1 cellular context compared by ENCODE assay signal in the genomic region with DNA sequence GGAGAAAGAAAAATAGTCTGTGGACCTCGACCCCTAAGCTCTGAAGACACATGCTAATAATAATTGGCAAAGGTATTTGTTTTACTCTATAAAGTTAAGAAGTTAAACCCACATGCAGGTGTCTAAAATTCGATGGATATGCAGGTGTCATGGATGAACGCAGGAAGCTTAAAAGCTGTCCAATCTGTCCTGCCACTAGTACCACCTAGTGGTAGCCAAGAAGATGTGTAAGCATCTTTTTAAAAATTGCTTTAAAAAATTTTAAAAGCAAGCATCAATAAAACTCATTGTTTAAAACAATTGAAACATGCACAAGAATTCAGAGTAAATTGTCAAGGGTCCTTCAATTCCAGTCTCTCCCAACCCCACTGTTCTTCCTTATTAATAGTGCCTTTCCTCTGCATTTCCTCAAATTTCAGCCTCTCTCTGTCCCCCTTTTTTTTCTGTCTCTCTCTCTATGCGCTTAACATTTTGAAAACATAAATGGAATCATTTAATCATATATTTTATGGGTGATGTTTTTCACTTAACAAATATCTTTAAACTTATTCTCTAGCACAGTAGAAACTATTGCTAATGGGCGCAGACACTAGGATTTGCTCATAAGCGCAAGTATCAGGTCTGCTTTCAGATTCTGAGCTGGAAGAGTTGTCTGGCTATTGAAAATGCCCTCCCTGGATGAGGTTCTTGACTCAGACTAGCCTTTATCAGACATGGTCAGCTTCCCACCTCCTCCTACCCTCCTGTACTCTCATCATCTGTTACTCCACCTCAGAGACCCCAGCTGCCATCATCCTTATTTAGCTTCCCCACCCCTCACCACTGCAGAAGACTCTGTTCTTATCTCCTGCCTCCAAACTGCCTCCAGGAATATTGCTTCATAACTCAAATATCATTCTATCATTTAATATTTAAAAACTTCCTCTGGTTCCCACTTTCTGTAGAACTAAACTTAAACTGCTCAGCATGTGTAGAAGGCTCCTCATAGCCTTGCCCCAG.
TF ChIP-seq lines count a peak whose summit lies in the region.

No MANE protein-coding gene starts in this region.

TF ChIP-seq in K562, 482 proteins besides CTCF, POLR2A, EP300 and RAD21 (continued from another document and continues in another):
- TF ChIP-seq, protein P1, sequence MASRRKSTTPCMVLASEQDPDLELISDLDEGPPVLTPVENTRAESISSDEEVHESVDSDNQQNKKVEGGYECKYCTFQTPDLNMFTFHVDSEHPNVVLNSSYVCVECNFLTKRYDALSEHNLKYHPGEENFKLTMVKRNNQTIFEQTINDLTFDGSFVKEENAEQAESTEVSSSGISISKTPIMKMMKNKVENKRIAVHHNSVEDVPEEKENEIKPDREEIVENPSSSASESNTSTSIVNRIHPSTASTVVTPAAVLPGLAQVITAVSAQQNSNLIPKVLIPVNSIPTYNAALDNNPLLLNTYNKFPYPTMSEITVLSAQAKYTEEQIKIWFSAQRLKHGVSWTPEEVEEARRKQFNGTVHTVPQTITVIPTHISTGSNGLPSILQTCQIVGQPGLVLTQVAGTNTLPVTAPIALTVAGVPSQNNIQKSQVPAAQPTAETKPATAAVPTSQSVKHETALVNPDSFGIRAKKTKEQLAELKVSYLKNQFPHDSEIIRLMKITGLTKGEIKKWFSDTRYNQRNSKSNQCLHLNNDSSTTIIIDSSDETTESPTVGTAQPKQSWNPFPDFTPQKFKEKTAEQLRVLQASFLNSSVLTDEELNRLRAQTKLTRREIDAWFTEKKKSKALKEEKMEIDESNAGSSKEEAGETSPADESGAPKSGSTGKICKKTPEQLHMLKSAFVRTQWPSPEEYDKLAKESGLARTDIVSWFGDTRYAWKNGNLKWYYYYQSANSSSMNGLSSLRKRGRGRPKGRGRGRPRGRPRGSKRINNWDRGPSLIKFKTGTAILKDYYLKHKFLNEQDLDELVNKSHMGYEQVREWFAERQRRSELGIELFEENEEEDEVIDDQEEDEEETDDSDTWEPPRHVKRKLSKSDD (conservative IDR thresholded peaks at IDR 0.05; ENCODE audit: low read length) = no peak
- TF ChIP-seq U2AF1 (optimal IDR thresholded peaks at IDR 0.05; ENCODE audit: low read depth, low read length) (no peak), RCOR1 (IDR thresholded peaks at IDR 0.05; ENCODE audit: borderline replicate concordance in 1 of 2, low read depth in 2 of 2, low read length in 2 of 2) (peak in 1 of 2 experiments; percentile 28; a peak in 1 of 4 replicates), ZNF584 (CRISPR knock-in tag; IDR thresholded peaks at IDR 0.05; ENCODE audit: low read depth) (no peak), ZNF316 (IDR thresholded peaks at IDR 0.05) (no peak), SMARCE1 (IDR thresholded peaks at IDR 0.05) (peak; percentile 56; the same call in 1 of the 2 replicates), TGIF2 (CRISPR knock-in tag; IDR thresholded peaks at IDR 0.05) (no peak), XRCC3 (IDR thresholded peaks at IDR 0.05) (no peak), BRD9 (IDR thresholded peaks at IDR 0.05; ENCODE audit: low read depth, partially characterized antibody) (no peak), EGR1 (conservative IDR thresholded peaks at IDR 0.05) (peak; percentile 69), HDAC6 (IDR thresholded peaks at IDR 0.05; ENCODE audit: low read depth, low read length) (no peak), MED1 (CRISPR knock-in tag; IDR thresholded peaks at IDR 0.05; ENCODE audit: borderline replicate concordance) (no peak), ZNF76 (CRISPR knock-in tag; IDR thresholded peaks at IDR 0.05; ENCODE audit: borderline replicate concordance) (no peak), CCAR2 (IDR thresholded peaks at IDR 0.05; ENCODE audit: low read depth, low read length) (no peak), SMC3 (conservative IDR thresholded peaks at IDR 0.05; ENCODE audit: insufficient read depth, low read depth, low read length) (no peak; the same call in 1 of the 2 replicates), TBL1XR1 (IDR thresholded peaks at IDR 0.05; ENCODE audit: low read length in 2 of 2) (peak in 1 of 2 experiments; percentile 37; a peak in 1 of 4 replicates), ZC3H8 (IDR thresholded peaks at IDR 0.05) (no peak), ZNF551 (CRISPR knock-in tag; IDR thresholded peaks at IDR 0.05) (no peak), RBM14 (IDR thresholded peaks at IDR 0.05; ENCODE audit: borderline replicate concordance, insufficient read depth, low read depth, low read length) (no peak), SAP30 (IDR thresholded peaks at IDR 0.05; ENCODE audit: borderline replicate concordance, insufficient read depth, low read depth, low read length, poor library complexity, severe bottlenecking) (no peak), CHD4 (IDR thresholded peaks at IDR 0.05; ENCODE audit: insufficient read depth, insufficient replicate concordance, low read depth, low read length, poor library complexity, severe bottlenecking) (no peak), ELF2 (CRISPR knock-in tag; IDR thresholded peaks at IDR 0.05) (no peak), ETS2 (tag; IDR thresholded peaks at IDR 0.05; ENCODE audit: borderline replicate concordance, poor library complexity, severe bottlenecking) (no peak), KHSRP (IDR thresholded peaks at IDR 0.05) (no peak), HNRNPH1 (optimal IDR thresholded peaks at IDR 0.05; ENCODE audit: low read depth, low read length) (no peak), MTA3 (IDR thresholded peaks at IDR 0.05; ENCODE audit: borderline replicate concordance) (no peak), NFATC3 (IDR thresholded peaks at IDR 0.05) (no peak), IRF2 (CRISPR knock-in tag; IDR thresholded peaks at IDR 0.05) (no peak), RAD51 (IDR thresholded peaks at IDR 0.05; ENCODE audit: borderline replicate concordance, low read depth) (no peak), TCF3 (CRISPR knock-in tag; IDR thresholded peaks at IDR 0.05) (peak; percentile 82)
- TF ChIP-seq, protein P2, sequence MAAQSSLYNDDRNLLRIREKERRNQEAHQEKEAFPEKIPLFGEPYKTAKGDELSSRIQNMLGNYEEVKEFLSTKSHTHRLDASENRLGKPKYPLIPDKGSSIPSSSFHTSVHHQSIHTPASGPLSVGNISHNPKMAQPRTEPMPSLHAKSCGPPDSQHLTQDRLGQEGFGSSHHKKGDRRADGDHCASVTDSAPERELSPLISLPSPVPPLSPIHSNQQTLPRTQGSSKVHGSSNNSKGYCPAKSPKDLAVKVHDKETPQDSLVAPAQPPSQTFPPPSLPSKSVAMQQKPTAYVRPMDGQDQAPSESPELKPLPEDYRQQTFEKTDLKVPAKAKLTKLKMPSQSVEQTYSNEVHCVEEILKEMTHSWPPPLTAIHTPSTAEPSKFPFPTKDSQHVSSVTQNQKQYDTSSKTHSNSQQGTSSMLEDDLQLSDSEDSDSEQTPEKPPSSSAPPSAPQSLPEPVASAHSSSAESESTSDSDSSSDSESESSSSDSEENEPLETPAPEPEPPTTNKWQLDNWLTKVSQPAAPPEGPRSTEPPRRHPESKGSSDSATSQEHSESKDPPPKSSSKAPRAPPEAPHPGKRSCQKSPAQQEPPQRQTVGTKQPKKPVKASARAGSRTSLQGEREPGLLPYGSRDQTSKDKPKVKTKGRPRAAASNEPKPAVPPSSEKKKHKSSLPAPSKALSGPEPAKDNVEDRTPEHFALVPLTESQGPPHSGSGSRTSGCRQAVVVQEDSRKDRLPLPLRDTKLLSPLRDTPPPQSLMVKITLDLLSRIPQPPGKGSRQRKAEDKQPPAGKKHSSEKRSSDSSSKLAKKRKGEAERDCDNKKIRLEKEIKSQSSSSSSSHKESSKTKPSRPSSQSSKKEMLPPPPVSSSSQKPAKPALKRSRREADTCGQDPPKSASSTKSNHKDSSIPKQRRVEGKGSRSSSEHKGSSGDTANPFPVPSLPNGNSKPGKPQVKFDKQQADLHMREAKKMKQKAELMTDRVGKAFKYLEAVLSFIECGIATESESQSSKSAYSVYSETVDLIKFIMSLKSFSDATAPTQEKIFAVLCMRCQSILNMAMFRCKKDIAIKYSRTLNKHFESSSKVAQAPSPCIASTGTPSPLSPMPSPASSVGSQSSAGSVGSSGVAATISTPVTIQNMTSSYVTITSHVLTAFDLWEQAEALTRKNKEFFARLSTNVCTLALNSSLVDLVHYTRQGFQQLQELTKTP (IDR thresholded peaks at IDR 0.05; ENCODE audit: low read depth in 1 of 2, partially characterized antibody in 2 of 2) = no peak
- TF ChIP-seq, protein P3, sequence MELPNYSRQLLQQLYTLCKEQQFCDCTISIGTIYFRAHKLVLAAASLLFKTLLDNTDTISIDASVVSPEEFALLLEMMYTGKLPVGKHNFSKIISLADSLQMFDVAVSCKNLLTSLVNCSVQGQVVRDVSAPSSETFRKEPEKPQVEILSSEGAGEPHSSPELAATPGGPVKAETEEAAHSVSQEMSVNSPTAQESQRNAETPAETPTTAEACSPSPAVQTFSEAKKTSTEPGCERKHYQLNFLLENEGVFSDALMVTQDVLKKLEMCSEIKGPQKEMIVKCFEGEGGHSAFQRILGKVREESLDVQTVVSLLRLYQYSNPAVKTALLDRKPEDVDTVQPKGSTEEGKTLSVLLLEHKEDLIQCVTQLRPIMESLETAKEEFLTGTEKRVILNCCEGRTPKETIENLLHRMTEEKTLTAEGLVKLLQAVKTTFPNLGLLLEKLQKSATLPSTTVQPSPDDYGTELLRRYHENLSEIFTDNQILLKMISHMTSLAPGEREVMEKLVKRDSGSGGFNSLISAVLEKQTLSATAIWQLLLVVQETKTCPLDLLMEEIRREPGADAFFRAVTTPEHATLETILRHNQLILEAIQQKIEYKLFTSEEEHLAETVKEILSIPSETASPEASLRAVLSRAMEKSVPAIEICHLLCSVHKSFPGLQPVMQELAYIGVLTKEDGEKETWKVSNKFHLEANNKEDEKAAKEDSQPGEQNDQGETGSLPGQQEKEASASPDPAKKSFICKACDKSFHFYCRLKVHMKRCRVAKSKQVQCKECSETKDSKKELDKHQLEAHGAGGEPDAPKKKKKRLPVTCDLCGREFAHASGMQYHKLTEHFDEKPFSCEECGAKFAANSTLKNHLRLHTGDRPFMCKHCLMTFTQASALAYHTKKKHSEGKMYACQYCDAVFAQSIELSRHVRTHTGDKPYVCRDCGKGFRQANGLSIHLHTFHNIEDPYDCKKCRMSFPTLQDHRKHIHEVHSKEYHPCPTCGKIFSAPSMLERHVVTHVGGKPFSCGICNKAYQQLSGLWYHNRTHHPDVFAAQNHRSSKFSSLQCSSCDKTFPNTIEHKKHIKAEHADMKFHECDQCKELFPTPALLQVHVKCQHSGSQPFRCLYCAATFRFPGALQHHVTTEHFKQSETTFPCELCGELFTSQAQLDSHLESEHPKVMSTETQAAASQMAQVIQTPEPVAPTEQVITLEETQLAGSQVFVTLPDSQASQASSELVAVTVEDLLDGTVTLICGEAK (IDR thresholded peaks at IDR 0.05) = 0 out of 2 replicates have a peak, but pooled peaks have one; percentile 19
- TF ChIP-seq, protein P3 (CRISPR knock-in tag; IDR thresholded peaks at IDR 0.05) = no peak
- TF ChIP-seq, protein P4, sequence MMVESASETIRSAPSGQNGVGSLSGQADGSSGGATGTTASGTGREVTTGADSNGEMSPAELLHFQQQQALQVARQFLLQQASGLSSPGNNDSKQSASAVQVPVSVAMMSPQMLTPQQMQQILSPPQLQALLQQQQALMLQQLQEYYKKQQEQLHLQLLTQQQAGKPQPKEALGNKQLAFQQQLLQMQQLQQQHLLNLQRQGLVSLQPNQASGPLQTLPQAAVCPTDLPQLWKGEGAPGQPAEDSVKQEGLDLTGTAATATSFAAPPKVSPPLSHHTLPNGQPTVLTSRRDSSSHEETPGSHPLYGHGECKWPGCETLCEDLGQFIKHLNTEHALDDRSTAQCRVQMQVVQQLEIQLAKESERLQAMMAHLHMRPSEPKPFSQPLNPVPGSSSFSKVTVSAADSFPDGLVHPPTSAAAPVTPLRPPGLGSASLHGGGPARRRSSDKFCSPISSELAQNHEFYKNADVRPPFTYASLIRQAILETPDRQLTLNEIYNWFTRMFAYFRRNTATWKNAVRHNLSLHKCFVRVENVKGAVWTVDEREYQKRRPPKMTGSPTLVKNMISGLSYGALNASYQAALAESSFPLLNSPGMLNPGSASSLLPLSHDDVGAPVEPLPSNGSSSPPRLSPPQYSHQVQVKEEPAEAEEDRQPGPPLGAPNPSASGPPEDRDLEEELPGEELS (CRISPR knock-in tag; IDR thresholded peaks at IDR 0.05; ENCODE audit: borderline replicate concordance) = no peak
- TF ChIP-seq, protein P5, sequence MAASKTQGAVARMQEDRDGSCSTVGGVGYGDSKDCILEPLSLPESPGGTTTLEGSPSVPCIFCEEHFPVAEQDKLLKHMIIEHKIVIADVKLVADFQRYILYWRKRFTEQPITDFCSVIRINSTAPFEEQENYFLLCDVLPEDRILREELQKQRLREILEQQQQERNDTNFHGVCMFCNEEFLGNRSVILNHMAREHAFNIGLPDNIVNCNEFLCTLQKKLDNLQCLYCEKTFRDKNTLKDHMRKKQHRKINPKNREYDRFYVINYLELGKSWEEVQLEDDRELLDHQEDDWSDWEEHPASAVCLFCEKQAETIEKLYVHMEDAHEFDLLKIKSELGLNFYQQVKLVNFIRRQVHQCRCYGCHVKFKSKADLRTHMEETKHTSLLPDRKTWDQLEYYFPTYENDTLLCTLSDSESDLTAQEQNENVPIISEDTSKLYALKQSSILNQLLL (CRISPR knock-in tag; IDR thresholded peaks at IDR 0.05; ENCODE audit: borderline replicate concordance) = no peak
- TF ChIP-seq, protein P6, sequence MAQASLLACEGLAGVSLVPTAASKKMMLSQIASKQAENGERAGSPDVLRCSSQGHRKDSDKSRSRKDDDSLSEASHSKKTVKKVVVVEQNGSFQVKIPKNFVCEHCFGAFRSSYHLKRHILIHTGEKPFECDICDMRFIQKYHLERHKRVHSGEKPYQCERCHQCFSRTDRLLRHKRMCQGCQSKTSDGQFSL (CRISPR knock-in tag; IDR thresholded peaks at IDR 0.05) = no peak
- TF ChIP-seq, protein P6 (tag; IDR thresholded peaks at IDR 0.05) = no peak
